ENCODE assay signal across 1 cellular context in genomic region chr19:17580470-17581000, GRCh38.
TF ChIP-seq lines count a peak whose summit lies in the region.

No MANE protein-coding gene starts in this region.

TF ChIP-seq in GM12878, 131 proteins besides CTCF, POLR2A, EP300 and RAD21 (continued from another document):
- TF ChIP-seq ZBTB4 (CRISPR knock-in tag; IDR thresholded peaks at IDR 0.05): no peak
- no peak for TF ChIP-seq BACH1 (IDR thresholded peaks at IDR 0.05; ENCODE audit: borderline replicate concordance)
